ENCODE assay signal across 8 cellular contexts in genomic region chr9:128249914-128250838, GRCh38. TPM values are rescaled to one million over a fixed set of nuclear protein-coding genes. Genes with fewer than 3 reads are reported as not detected.
DNase-seq lines count a peak whose midpoint lies in the region; ATAC-seq and TF ChIP-seq lines count a peak whose summit lies in the region.

No MANE protein-coding gene starts in this region.

- no peak overlapping the region for H2AFZ ChIP-seq in HCT116 (ENCODE audit: low read depth, low read length, poor library complexity, severe bottlenecking)

- ATAC-seq in HCT116: peak; percentile 90

- 36 to 56% methylated on average over 26 to 69 of the region's 81 CpGs for WGBS in lower leg skin, 2 donors

- intact Hi-C loops in HCT116 (cut with micrococcal nuclease) (no loop called here), lower leg skin (cut with DNase I; ENCODE audit: low total_unique reads) (no loop called here)
- intact Hi-C loops in activated CD4-positive, alpha-beta memory T cell treated with anti-CD3 and anti-CD28 coated beads for 36 hours (cut with micrococcal nuclease): loop anchor here (1.0 to 10.0 kb wide), 5 partner anchors 27 to 91 kb away; partner anchors contain the start of genes CIZ1, COQ4, GOLGA2 and SLC27A4

- H3K4me2 ChIP-seq in HCT116 (ENCODE audit: low read length): peak overlapping the region; percentile 91

- no peaks in the 10 kb centered on the region for H3K9me2 ChIP-seq in HCT116 (ENCODE audit: insufficient read depth)

- H3K9ac ChIP-seq in HCT116 (ENCODE audit: low read length): peak overlapping the region; percentile 94

- H3K36me3 ChIP-seq in HCT116 (ENCODE audit: control insufficient read depth in 1 of 2, insufficient read depth in 2 of 2, low read length in 2 of 2): no peaks in the 10 kb centered on the region; a peak in 1 of 4 replicates

- no peaks in the 10 kb centered on the region for H3K27me3 ChIP-seq in HCT116 (ENCODE audit: insufficient read depth, low read length)

- no peaks in the 10 kb centered on the region for H3K9me3 Mint-ChIP-seq in activated CD4-positive, alpha-beta memory T cell treated with anti-CD3 and anti-CD28 coated beads for 36 hours
- H3K9me3 Mint-ChIP-seq in chondrocyte (ENCODE audit: low read depth): no peaks in the 10 kb centered on the region

- H3K79me2 ChIP-seq in HCT116 (ENCODE audit: insufficient read depth, low read length): peaks cover 11% of the 10 kb centered on the region

- RAD21 ChIA-PET in HCT116 (lab: Charles Lee; ENCODE audit: low non-redundant PET in 1 of 2, low total read pairs in 2 of 2, uncharacterized antibody in 2 of 2, unreplicated experiment in 2 of 2): no interaction called here

- no peaks in the 10 kb centered on the region for H4K20me1 ChIP-seq in HCT116 (ENCODE audit: insufficient read depth)

- H3K36me3 Mint-ChIP-seq in activated CD4-positive, alpha-beta memory T cell treated with anti-CD3 and anti-CD28 coated beads for 36 hours: no peaks in the 10 kb centered on the region
- H3K36me3 Mint-ChIP-seq in chondrocyte (ENCODE audit: low read depth): peaks cover 10% of the 10 kb centered on the region

- TF ChIP-seq RAD21 in HCT116 (IDR thresholded peaks at IDR 0.05; ENCODE audit: low read depth): no peak

- peaks cover 8% of the 10 kb centered on the region for H3K27me3 Mint-ChIP-seq in activated CD4-positive, alpha-beta memory T cell treated with anti-CD3 and anti-CD28 coated beads for 36 hours
- no peaks in the 10 kb centered on the region for H3K27me3 Mint-ChIP-seq in chondrocyte (ENCODE audit: low read depth)

- H3K4me3 Mint-ChIP-seq in activated CD4-positive, alpha-beta memory T cell treated with anti-CD3 and anti-CD28 coated beads for 36 hours: peak overlapping the region; percentile 78
- H3K4me3 Mint-ChIP-seq in chondrocyte (ENCODE audit: unreplicated experiment): no peak overlapping the region

- no peak overlapping the region for H3K27ac Mint-ChIP-seq in activated CD4-positive, alpha-beta memory T cell treated with anti-CD3 and anti-CD28 coated beads for 36 hours
- no peak overlapping the region for H3K27ac Mint-ChIP-seq in chondrocyte (ENCODE audit: unreplicated experiment)

- peak; percentile 100 for DNase-seq in GM10266 (ENCODE audit: extremely low spot score)
- DNase-seq in HCT116 (ENCODE audit: low read depth, low spot score): peak; percentile 87
- DNase-seq in NCI-H146 treated with DMSO at 0.1 percent for 48 hours (lab: John Stamatoyannopoulos, UW; ENCODE audit: unreplicated experiment): peak; percentile 4
- peak; percentile 98 for DNase-seq in activated CD4-positive, alpha-beta memory T cell treated with anti-CD3 and anti-CD28 coated beads for 36 hours
- peak; percentile 38 to 89 for DNase-seq in dermis microvascular lymphatic vessel endothelial cell (ENCODE audit: low read depth in 2 of 2)
- peak; percentile 90 to 98 for DNase-seq in lower leg skin (ENCODE audit: low spot score in 2 of 2)
- DNase-seq in stimulated activated CD8-positive, alpha-beta memory T cell treated with anti-CD3 and anti-CD28 coated beads, Interleukin-12 subunit alpha, Interleukin-12 subunit beta, amount 100 ng/mL, for 4 hours (ENCODE audit: low read depth): peak; percentile 97
- no peak for DNase-seq in chondrocyte (ENCODE audit: low spot score)

- CTCF ChIA-PET in HCT116 (lab: Charles Lee): interaction anchor here (0.6 to 1.6 kb wide), 6 partner anchors 10 to 170 kb away, joined by 3 to 5 read pairs (median 3); partner anchors contain the start of gene DNM1
- CTCF ChIA-PET in activated CD4-positive, alpha-beta memory T cell treated with anti-CD3 and anti-CD28 coated beads for 36 hours (lab: Charles Lee): interaction anchor here (0.6 to 1.4 kb wide), 6 partner anchors 32 to 515 kb away, joined by 3 to 6 read pairs (median 4); partner anchors contain the start of gene TOR2A

- POLR2A ChIA-PET in HCT116 (lab: Charles Lee): interaction anchor here (0.5 to 1.1 kb wide), 9 partner anchors 9 to 176 kb away, joined by 3 to 4 read pairs (median 3); no protein-coding TSS in a partner anchor
- POLR2A ChIA-PET in activated CD4-positive, alpha-beta memory T cell treated with anti-CD3 and anti-CD28 coated beads for 36 hours (lab: Charles Lee): interaction anchor here (0.6 to 1.1 kb wide), 4 partner anchors 31 to 762 kb away, joined by 3 read pairs; no protein-coding TSS in a partner anchor

- peaks cover 12% of the 10 kb centered on the region for H3K4me1 Mint-ChIP-seq in activated CD4-positive, alpha-beta memory T cell treated with anti-CD3 and anti-CD28 coated beads for 36 hours (ENCODE audit: low read depth)
- peaks cover 22% of the 10 kb centered on the region for H3K4me1 Mint-ChIP-seq in chondrocyte (ENCODE audit: low read depth)

- TSS peak; percentile 83 for BruUV-seq in HCT116 (replicated peaks; lab: Mats Ljungman, UMichigan)

- H3K4me1 ChIP-seq in HCT116 (ENCODE audit: control insufficient read depth in 1 of 2, insufficient read depth in 2 of 2, low read length in 2 of 2): peaks cover 8 to 25% of the 10 kb centered on the region in 2 experiments; a peak in 3 of 4 replicates

- no peak for TF ChIP-seq CTCF in GM10266 (IDR thresholded peaks at IDR 0.05; ENCODE audit: control insufficient read depth, insufficient read depth, low read depth, missing control alignments)
- TF ChIP-seq CTCF in HCT116 (IDR thresholded peaks at IDR 0.05 in 2 of 3, conservative IDR thresholded peaks at IDR 0.05 in 1 of 3; ENCODE audit: borderline replicate concordance in 1 of 3, insufficient read depth in 1 of 3, low read depth in 2 of 3, low read length in 2 of 3): no peak
- no peak for TF ChIP-seq CTCF in lower leg skin (IDR thresholded peaks at IDR 0.05)
- TF ChIP-seq CTCF in chondrocyte (IDR thresholded peaks at IDR 0.05): no peak

- TF ChIP-seq POLR2A in HCT116 (IDR thresholded peaks at IDR 0.05; ENCODE audit: borderline replicate concordance, extremely low read depth, insufficient read depth, insufficient read length): no peak
- no peak for TF ChIP-seq POLR2A in lower leg skin (IDR thresholded peaks at IDR 0.05)

- peak overlapping the region; percentile 84 for H3K27ac ChIP-seq in HCT116 (ENCODE audit: low read depth, low read length)

- peak overlapping the region; percentile 72 to 74 for H3K4me3 ChIP-seq in HCT116 (replicated peaks in 1 of 2; ENCODE audit: low read depth in 1 of 2, low read length in 2 of 2)
- peak overlapping the region; percentile 47 for H3K4me3 ChIP-seq in lower leg skin (ENCODE audit: low read depth, poor library complexity, severe bottlenecking)

- H3K9me3 ChIP-seq in HCT116 (ENCODE audit: control insufficient read depth in 1 of 2, insufficient read depth in 1 of 2, low read depth in 1 of 2, low read length in 2 of 2): no peaks in the 10 kb centered on the region

TF ChIP-seq in HCT116, 20 proteins besides CTCF, POLR2A, EP300 and RAD21:
- peak; percentile 12 for TF ChIP-seq TCF7L2 (IDR thresholded peaks at IDR 0.05; ENCODE audit: borderline replicate concordance, extremely low read depth, insufficient read depth, insufficient read length)
- TF ChIP-seq POLR2AphosphoS5 (IDR thresholded peaks at IDR 0.05; ENCODE audit: low read depth, low read length): peak; percentile 68; the same call in 1 of the 2 replicates
- TF ChIP-seq EZH2 (IDR thresholded peaks at IDR 0.05): no peak

RNA-seq across cellular contexts. Expression of gene GOLGA2, which starts 25.6 kb away (rescaled TPM):
- 67.0 TPM for total RNA-seq in HCT116 (2021; ENCODE audit: unreplicated experiment)
- polyA plus RNA-seq in HCT116 (2012): 53.1 and 64.9 TPM in 2 replicates
- total RNA-seq in activated CD4-positive, alpha-beta memory T cell treated with anti-CD3 and anti-CD28 coated beads for 36 hours: 10 to 100 TPM; 34.4 to 42.9 TPM
- total RNA-seq in dermis microvascular lymphatic vessel endothelial cell: 34.7 and 40.7 TPM in 2 replicates
- 100 to 1,000 TPM in 3 of 4 donors, 10 to 100 TPM in 1; 81.8 to 123 (median 116) TPM for total RNA-seq in lower leg skin
- total RNA-seq in chondrocyte: 201 to 243 TPM (median 210 TPM) in 3 replicates

RNA-seq across cellular contexts. Expression of gene SWI5, which starts 25.9 kb away (rescaled TPM):
- total RNA-seq in HCT116 (2021; ENCODE audit: unreplicated experiment): 22.4 TPM
- 42.4 and 51.4 TPM in 2 replicates for polyA plus RNA-seq in HCT116 (2012)
- 10 to 100 TPM; 15.2 to 15.5 TPM for total RNA-seq in activated CD4-positive, alpha-beta memory T cell treated with anti-CD3 and anti-CD28 coated beads for 36 hours
- total RNA-seq in dermis microvascular lymphatic vessel endothelial cell: 15.8 and 16.4 TPM in 2 replicates
- total RNA-seq in lower leg skin: 10 to 100 TPM; 12.3 to 31.1 (median 24.8) TPM
- total RNA-seq in chondrocyte: 29.4 to 33.7 TPM (median 31.7 TPM) in 3 replicates

RNA-seq across cellular contexts. Expression of gene DNM1, which starts 47.0 kb away (rescaled TPM):
- total RNA-seq in HCT116 (2021; ENCODE audit: unreplicated experiment): 12.0 TPM
- 10.3 and 11.1 TPM in 2 replicates for polyA plus RNA-seq in HCT116 (2012)
- total RNA-seq in activated CD4-positive, alpha-beta memory T cell treated with anti-CD3 and anti-CD28 coated beads for 36 hours: 1 to 10 TPM in 1 of 2 experiments, under 1 TPM in 1; 0.63 to 1.1 TPM
- total RNA-seq in dermis microvascular lymphatic vessel endothelial cell: 0.13 and 0.38 TPM in 2 replicates
- 10 to 100 TPM in 1 of 4 donors, 1 to 10 TPM in 3; 6.9 to 11.4 (median 9.0) TPM for total RNA-seq in lower leg skin
- 87.0 to 127 TPM (median 91.9 TPM) in 3 replicates for total RNA-seq in chondrocyte

RNA-seq across cellular contexts. Expression of gene CIZ1, which starts 58.8 kb away (rescaled TPM):
- total RNA-seq in HCT116 (2021; ENCODE audit: unreplicated experiment) (144 TPM), dermis microvascular lymphatic vessel endothelial cell (11.7 and 18.3 TPM in 2 replicates), lower leg skin (100 to 1,000 TPM in 1 of 4 donors, 10 to 100 TPM in 3; 71.6 to 135 (median 83.9) TPM), chondrocyte (130 to 147 TPM (median 140 TPM) in 3 replicates)
- polyA plus RNA-seq in HCT116 (2012): 132 and 147 TPM in 2 replicates
- 100 to 1,000 TPM in 1 of 2 experiments, 10 to 100 TPM in 1; 95.4 to 105 TPM for total RNA-seq in activated CD4-positive, alpha-beta memory T cell treated with anti-CD3 and anti-CD28 coated beads for 36 hours
